In genomic region chr20:49978685-49979029, GRCh38 we compare ENCODE assay signal across 1 cellular context.
TF ChIP-seq lines count a peak whose summit lies in the region.

No MANE protein-coding gene starts in this region.

TF ChIP-seq in GM12878, 131 proteins besides CTCF, POLR2A, EP300 and RAD21:
- TF ChIP-seq HDAC6 (IDR thresholded peaks at IDR 0.05; ENCODE audit: unreplicated experiment) (no peak), DPF2 (IDR thresholded peaks at IDR 0.05) (no peak), RFX5 (IDR thresholded peaks at IDR 0.05; ENCODE audit: low read depth, low read length) (no peak), PAX8 (IDR thresholded peaks at IDR 0.05) (no peak), FOS (IDR thresholded peaks at IDR 0.05; ENCODE audit: borderline replicate concordance, extremely low read depth, insufficient read length) (no peak), ZNF384 (IDR thresholded peaks at IDR 0.05; ENCODE audit: borderline replicate concordance, low read depth, low read length) (no peak), YBX1 (IDR thresholded peaks at IDR 0.05) (no peak), ZNF592 (IDR thresholded peaks at IDR 0.05) (no peak), PAX5 (IDR thresholded peaks at IDR 0.05; ENCODE audit: borderline replicate concordance, low read depth, low read length) (no peak), CREM (IDR thresholded peaks at IDR 0.05; ENCODE audit: low read depth) (no peak), STAT1 (conservative IDR thresholded peaks at IDR 0.05) (no peak), ZBED1 (IDR thresholded peaks at IDR 0.05; ENCODE audit: borderline replicate concordance) (no peak), CREB1 (IDR thresholded peaks at IDR 0.05; ENCODE audit: low read depth) (no peak), RELB (IDR thresholded peaks at IDR 0.05; ENCODE audit: low read depth) (no peak), NFIC (IDR thresholded peaks at IDR 0.05; ENCODE audit: low read depth, low read length) (no peak), CUX1 (IDR thresholded peaks at IDR 0.05; ENCODE audit: insufficient replicate concordance, low read depth, low read length) (no peak), USF1 (IDR thresholded peaks at IDR 0.05; ENCODE audit: borderline replicate concordance, extremely low read length, insufficient read depth, low read depth, low read length) (no peak), BCL11A (IDR thresholded peaks at IDR 0.05; ENCODE audit: low read depth, low read length) (no peak)
